27 cellular contexts compared by ENCODE assay signal in genomic region chr5:113759505-113760145, GRCh38.
"Had no signal": no experiment of that assay in that cellular context is flagged by ENCODE, and none has a peak within 500 bp of the region (broad histone marks: within the 10 kb centered on the region; RNA-seq: fewer than 3 reads in every experiment).

No MANE protein-coding gene starts in this region.

- H3K27ac ChIP-seq: breast epithelium, skin epidermis, thoracic aorta had no signal

- FAIRE-seq: endothelial cell of umbilical vein, keratinocyte, urothelium cell line had no signal

- H3K36me3 ChIP-seq: breast epithelium, thoracic aorta had no signal

- H3K27ac Mint-ChIP-seq: activated B cell treated with CpG ODN at 0.5 μM for 24 hours; activated CD8-positive, alpha-beta memory T cell treated with anti-CD3 and anti-CD28 coated beads, Interleukin-2, amount 10 ng/mL, durations not matched to agents 7 days and 5 days; activated CD8-positive, alpha-beta T cell treated with anti-CD3 and anti-CD28 coated beads, Interleukin-2, amount 10 ng/mL, durations not matched to agents 7 days and 5 days; activated naive CD4-positive, alpha-beta T cell treated with anti-CD3 and anti-CD28 coated beads, Interleukin-2, amount 50 U/mL, for 24 hours; activated naive CD8-positive, alpha-beta T cell treated with anti-CD3 and anti-CD28 coated beads, Interleukin-2, amount 50 U/mL, for 24 hours; activated T-helper 2 cell treated with anti-CD3 and anti-CD28 coated beads, Interferon-gamma antibody, Interleukin-2, Interleukin-4, amounts not matched to agents 10 μg/mL and 5 μg/mL and 100 μg/mL, durations not matched to agents 14 hours and 24 hours and 36 hours; naive thymus-derived CD4-positive, alpha-beta T cell; stimulated activated effector memory CD8-positive, alpha-beta T cell treated with anti-CD3 and anti-CD28 coated beads, Interleukin-12 subunit alpha, Interleukin-12 subunit beta, amount 100 ng/mL, for 72 hours; stimulated activated naive CD8-positive, alpha-beta T cell treated with anti-CD3 and anti-CD28 coated beads, Interleukin-15, Interleukin-2, amounts not matched to agents 100 ng/mL and 50 ng/mL, for 24 hours had no signal

- H3K4me3 Mint-ChIP-seq: activated B cell treated with CpG ODN at 0.5 μM for 24 hours; activated CD8-positive, alpha-beta memory T cell treated with anti-CD3 and anti-CD28 coated beads, Interleukin-2, amount 10 ng/mL, durations not matched to agents 7 days and 5 days; activated CD8-positive, alpha-beta T cell treated with anti-CD3 and anti-CD28 coated beads, Interleukin-2, amount 10 ng/mL, durations not matched to agents 7 days and 5 days; activated naive CD4-positive, alpha-beta T cell treated with anti-CD3 and anti-CD28 coated beads, Interleukin-2, amount 50 U/mL, for 24 hours; activated naive CD8-positive, alpha-beta T cell treated with anti-CD3 and anti-CD28 coated beads, Interleukin-2, amount 50 U/mL, for 24 hours; naive thymus-derived CD4-positive, alpha-beta T cell; neural crest cell; stimulated activated effector memory CD8-positive, alpha-beta T cell treated with anti-CD3 and anti-CD28 coated beads, Interleukin-12 subunit alpha, Interleukin-12 subunit beta, amount 100 ng/mL, for 72 hours; stimulated activated naive CD8-positive, alpha-beta T cell treated with anti-CD3 and anti-CD28 coated beads, Interleukin-15, Interleukin-2, amounts not matched to agents 100 ng/mL and 50 ng/mL, for 24 hours had no signal

- H3K9me3 ChIP-seq: breast epithelium, thoracic aorta had no signal

- H3K4me1 ChIP-seq: breast epithelium had no signal

- DNase-seq: activated B cell treated with CpG ODN at 0.5 μM for 24 hours; activated CD8-positive, alpha-beta memory T cell treated with anti-CD3 and anti-CD28 coated beads, Interleukin-2, amount 10 ng/mL, durations not matched to agents 7 days and 5 days; activated CD8-positive, alpha-beta T cell treated with anti-CD3 and anti-CD28 coated beads, Interleukin-2, amount 10 ng/mL, durations not matched to agents 7 days and 5 days; activated naive CD8-positive, alpha-beta T cell treated with anti-CD3 and anti-CD28 coated beads, Interleukin-2, amount 50 U/mL, for 24 hours; activated T-cell treated with anti-CD3 and anti-CD28 coated beads, Interleukin-2, amount 50 U/mL, for 48 hours; amygdala; central memory CD4-positive, alpha-beta T cell; head of caudate nucleus; hippocampal formation; left colon; midbrain; naive thymus-derived CD4-positive, alpha-beta T cell; stimulated activated CD4-positive, alpha-beta T cell treated with anti-CD3 and anti-CD28 coated beads, Interleukin-12 subunit alpha, Interleukin-12 subunit beta, amount 100 ng/mL, for 4 hours; stimulated activated CD4-positive, alpha-beta T cell treated with anti-CD3 and anti-CD28 coated beads, Interleukin-4, amount 100 ng/mL, for 24 hours; trophoblast cell had no signal

- H3K9me3 Mint-ChIP-seq: activated B cell treated with CpG ODN at 0.5 μM for 24 hours; activated naive CD4-positive, alpha-beta T cell treated with anti-CD3 and anti-CD28 coated beads, Interleukin-2, amount 50 U/mL, for 24 hours; activated naive CD8-positive, alpha-beta T cell treated with anti-CD3 and anti-CD28 coated beads, Interleukin-2, amount 50 U/mL, for 24 hours; activated T-helper 2 cell treated with anti-CD3 and anti-CD28 coated beads, Interferon-gamma antibody, Interleukin-2, Interleukin-4, amounts not matched to agents 10 μg/mL and 5 μg/mL and 100 μg/mL, durations not matched to agents 14 hours and 24 hours and 36 hours; neural crest cell; stimulated activated naive CD8-positive, alpha-beta T cell treated with anti-CD3 and anti-CD28 coated beads, Interleukin-15, Interleukin-2, amounts not matched to agents 100 ng/mL and 50 ng/mL, for 24 hours had no signal

- H3K36me3 Mint-ChIP-seq: activated CD8-positive, alpha-beta memory T cell treated with anti-CD3 and anti-CD28 coated beads, Interleukin-2, amount 10 ng/mL, durations not matched to agents 7 days and 5 days; activated naive CD4-positive, alpha-beta T cell treated with anti-CD3 and anti-CD28 coated beads, Interleukin-2, amount 50 U/mL, for 24 hours; naive thymus-derived CD4-positive, alpha-beta T cell; stimulated activated effector memory CD8-positive, alpha-beta T cell treated with anti-CD3 and anti-CD28 coated beads, Interleukin-12 subunit alpha, Interleukin-12 subunit beta, amount 100 ng/mL, for 72 hours had no signal

- ATAC-seq: activated CD8-positive, alpha-beta memory T cell treated with anti-CD3 and anti-CD28 coated beads, Interleukin-2, amount 10 ng/mL, durations not matched to agents 7 days and 5 days; activated CD8-positive, alpha-beta T cell treated with anti-CD3 and anti-CD28 coated beads, Interleukin-2, amount 10 ng/mL, durations not matched to agents 7 days and 5 days; activated naive CD8-positive, alpha-beta T cell treated with anti-CD3 and anti-CD28 coated beads, Interleukin-2, amount 50 U/mL, for 24 hours; left colon; naive thymus-derived CD4-positive, alpha-beta T cell; sciatic nerve; stimulated activated effector memory CD8-positive, alpha-beta T cell treated with anti-CD3 and anti-CD28 coated beads, Interleukin-12 subunit alpha, Interleukin-12 subunit beta, amount 100 ng/mL, for 72 hours had no signal

- H3K27me3 Mint-ChIP-seq: activated B cell treated with CpG ODN at 0.5 μM for 24 hours; activated CD8-positive, alpha-beta memory T cell treated with anti-CD3 and anti-CD28 coated beads, Interleukin-2, amount 10 ng/mL, durations not matched to agents 7 days and 5 days; activated naive CD8-positive, alpha-beta T cell treated with anti-CD3 and anti-CD28 coated beads, Interleukin-2, amount 50 U/mL, for 24 hours; stimulated activated naive CD8-positive, alpha-beta T cell treated with anti-CD3 and anti-CD28 coated beads, Interleukin-15, Interleukin-2, amounts not matched to agents 100 ng/mL and 50 ng/mL, for 24 hours had no signal

- H3K4me1 Mint-ChIP-seq: activated B cell treated with CpG ODN at 0.5 μM for 24 hours; activated CD8-positive, alpha-beta memory T cell treated with anti-CD3 and anti-CD28 coated beads, Interleukin-2, amount 10 ng/mL, durations not matched to agents 7 days and 5 days; activated naive CD4-positive, alpha-beta T cell treated with anti-CD3 and anti-CD28 coated beads, Interleukin-2, amount 50 U/mL, for 24 hours; activated naive CD8-positive, alpha-beta T cell treated with anti-CD3 and anti-CD28 coated beads, Interleukin-2, amount 50 U/mL, for 24 hours; naive thymus-derived CD4-positive, alpha-beta T cell; stimulated activated effector memory CD8-positive, alpha-beta T cell treated with anti-CD3 and anti-CD28 coated beads, Interleukin-12 subunit alpha, Interleukin-12 subunit beta, amount 100 ng/mL, for 72 hours had no signal

- H3K27me3 ChIP-seq: breast epithelium had no signal

- H3K4me3 ChIP-seq: breast epithelium, skin epidermis, thoracic aorta had no signal
